Comparison of ENCODE assay signal across 13 cellular contexts in genomic region chr16:85637061-85637807, GRCh38. TPM values are rescaled to one million over a fixed set of nuclear protein-coding genes. Genes with fewer than 3 reads are reported as not detected.
DNase-seq lines count a peak whose midpoint lies in the region; ATAC-seq and TF ChIP-seq lines count a peak whose summit lies in the region.
"Had no signal": no experiment of that assay in that cellular context is flagged by ENCODE, and none has a peak within 500 bp of the region (broad histone marks: within the 10 kb centered on the region; RNA-seq: fewer than 3 reads in every experiment).

No MANE protein-coding gene starts in this region.

- no peaks in the 10 kb centered on the region for H3K9me3 Mint-ChIP-seq in Calu3 (ENCODE audit: low read depth, unreplicated experiment)
- H3K9me3 Mint-ChIP-seq: T-cell had no signal

- TF ChIP-seq POLR2A in adrenal gland (IDR thresholded peaks at IDR 0.05), result no peak

- peak overlapping the region; percentile 70 for H3K4me2 ChIP-seq in BLaER1
- peak overlapping the region in 9 of 11 experiments; percentile 21 to 69 (median 59); a peak in 17 of 22 replicates for H3K4me2 ChIP-seq in BLaER1 treated with 17β-estradiol and CSF1 and Interleukin-3, amounts not matched to agents 10 nM and 100 nM
- H3K4me2 ChIP-seq in neuronal stem cell (ENCODE audit: insufficient read depth, low read length, poor library complexity, severe bottlenecking), result no peak overlapping the region
- H3K4me2 ChIP-seq: KMS-11 had no signal

- no peaks in the 10 kb centered on the region for H3K4me1 Mint-ChIP-seq in Calu3 (ENCODE audit: low read depth, unreplicated experiment)

- peaks cover 18% of the 10 kb centered on the region for H3K79me1 ChIP-seq in neuronal stem cell (ENCODE audit: low read depth, low read length)

- H4K8ac ChIP-seq in neuronal stem cell (ENCODE audit: low read depth, low read length), result peak overlapping the region; percentile 43

- no peak for ATAC-seq in GM21723 (IDR thresholded peaks at IDR 0.05; ENCODE audit: unreplicated experiment)
- ATAC-seq: GM12878, T-cell had no signal

- no peak overlapping the region for H3K4me3 Mint-ChIP-seq in Calu3 (ENCODE audit: low read depth, unreplicated experiment)
- H3K4me3 Mint-ChIP-seq: T-cell had no signal

- no peak overlapping the region for H3K4ac ChIP-seq in neuronal stem cell (ENCODE audit: low read length)

- H3K36me3 ChIP-seq in BLaER1 (peaks cover 92% of the 10 kb centered on the region), adrenal gland (replicated peaks in 1 of 2) (no peaks in the 10 kb centered on the region), neuronal stem cell (replicated peaks in 1 of 2; ENCODE audit: control insufficient read depth in 2 of 2, insufficient read depth in 2 of 2, low read length in 2 of 2) (peaks cover 0 to 60% of the 10 kb centered on the region in 2 donors)
- H3K36me3 ChIP-seq in BLaER1 treated with 17β-estradiol and CSF1 and Interleukin-3, amounts not matched to agents 10 nM and 100 nM, result peaks cover 0 to 83% (median 63%) of the 10 kb centered on the region in 11 experiments; a peak in 18 of 22 replicates
- H3K36me3 ChIP-seq: MG63 had no signal

- peak overlapping the region; percentile 43; the same call in 1 of the 2 replicates for H3K27ac ChIP-seq in BLaER1
- H3K27ac ChIP-seq in BLaER1 treated with 17β-estradiol and CSF1 and Interleukin-3, amounts not matched to agents 10 nM and 100 nM, result peak overlapping the region in 2 of 11 experiments; percentile 16 to 17; a peak in 2 of 22 replicates
- peak overlapping the region in 4 of 5 donors; percentile 24 to 93 (median 65) for H3K27ac ChIP-seq in adrenal gland
- H3K27ac ChIP-seq in neuronal stem cell (replicated peaks; ENCODE audit: low read length), result no peak overlapping the region
- H3K27ac ChIP-seq: HL-60, KMS-11 had no signal

- intact Hi-C loops in adrenal gland (cut with DNase I) (no loop called here), Calu3 (cut with micrococcal nuclease; ENCODE audit: unreplicated experiment) (no loop called here)

- H4K20me1 ChIP-seq in BLaER1, result peaks cover 100% of the 10 kb centered on the region
- H4K20me1 ChIP-seq in BLaER1 treated with 17β-estradiol and CSF1 and Interleukin-3, amounts not matched to agents 10 nM and 100 nM, result peaks cover 98 to 100% (median 99%) of the 10 kb centered on the region in 11 experiments

- peak overlapping the region; percentile 94 for H2AK5ac ChIP-seq in neuronal stem cell (ENCODE audit: low read depth, low read length)

- DNase-seq in adrenal gland, result no peak
- DNase-seq in neuronal stem cell (ENCODE audit: low spot score), result no peak
- no peak for DNase-seq in Calu3
- no peak for DNase-seq in Kasumi-1 (lab: John Stamatoyannopoulos, UW)
- DNase-seq: MG63, NCI-H1105 treated with DMSO at 0.1 percent for 48 hours, T-cell had no signal

- TF ChIP-seq CTCF in adrenal gland (IDR thresholded peaks at IDR 0.05), result no peak
- no peak for TF ChIP-seq CTCF in Calu3 (IDR thresholded peaks at IDR 0.05; ENCODE audit: unreplicated experiment)

- no TSS peak for BruUV-seq in Calu3 (replicated peaks; lab: Mats Ljungman, UMichigan)

- H3K27me3 Mint-ChIP-seq in Calu3 (ENCODE audit: unreplicated experiment), result no peaks in the 10 kb centered on the region
- H3K27me3 Mint-ChIP-seq: T-cell had no signal

- H3K9ac ChIP-seq in BLaER1 (peak overlapping the region; percentile 38), neuronal stem cell (ENCODE audit: low read depth, low read length, poor library complexity) (peak overlapping the region; percentile 70)
- peak overlapping the region in 5 of 11 experiments; percentile 17 to 39 (median 29); a peak in 4 of 22 replicates for H3K9ac ChIP-seq in BLaER1 treated with 17β-estradiol and CSF1 and Interleukin-3, amounts not matched to agents 10 nM and 100 nM
- H3K9ac ChIP-seq: KMS-11 had no signal

- no peaks in the 10 kb centered on the region for H3K27me3 ChIP-seq in BLaER1
- H3K27me3 ChIP-seq in BLaER1 treated with 17β-estradiol and CSF1 and Interleukin-3, amounts not matched to agents 10 nM and 100 nM, result no peaks in the 10 kb centered on the region
- H3K27me3 ChIP-seq in adrenal gland, result no peaks in the 10 kb centered on the region
- H3K27me3 ChIP-seq in neuronal stem cell (ENCODE audit: control insufficient read depth in 3 of 3, insufficient read depth in 3 of 3, low read depth in 1 of 3, low read length in 3 of 3), result no peaks in the 10 kb centered on the region
- H3K27me3 ChIP-seq: MG63 had no signal

- H2BK15ac ChIP-seq in neuronal stem cell (ENCODE audit: low read length), result peak overlapping the region; percentile 30

- peak overlapping the region; percentile 56 for H3K14ac ChIP-seq in neuronal stem cell (ENCODE audit: low read length)

- WGBS in adrenal gland, 4 donors, result 92 to 95% (median 93%) methylated on average over 24 to 36 of the region's 36 CpGs
- WGBS in neuronal stem cell (ENCODE audit: extremely low coverage in 2 of 2, insufficient read length in 2 of 2, insufficient replicate concordance in 1 of 2), 2 donors, result no CpG with 5 or more reads among the region's 36 CpGs

- H3K4me1 ChIP-seq in BLaER1 (peaks cover 95% of the 10 kb centered on the region), adrenal gland (replicated peaks in 1 of 2) (peaks cover 45 to 69% of the 10 kb centered on the region in 2 donors), neuronal stem cell (ENCODE audit: control insufficient read depth in 2 of 2, insufficient read depth in 1 of 2, low read depth in 1 of 2, low read length in 2 of 2) (peaks cover 19 to 22% of the 10 kb centered on the region in 2 donors)
- H3K4me1 ChIP-seq in BLaER1 treated with 17β-estradiol and CSF1 and Interleukin-3, amounts not matched to agents 10 nM and 100 nM, result peaks cover 15 to 85% (median 62%) of the 10 kb centered on the region in 10 experiments

- no peak overlapping the region for H4K91ac ChIP-seq in neuronal stem cell (ENCODE audit: low read depth, low read length, poor library complexity)

- no peaks in the 10 kb centered on the region for H3K9me3 ChIP-seq in BLaER1
- no peaks in the 10 kb centered on the region for H3K9me3 ChIP-seq in BLaER1 treated with 17β-estradiol and CSF1 and Interleukin-3, amounts not matched to agents 10 nM and 100 nM (replicated peaks in 1 of 11)
- H3K9me3 ChIP-seq in adrenal gland (replicated peaks in 1 of 3), result no peaks in the 10 kb centered on the region
- H3K9me3 ChIP-seq in neuronal stem cell (replicated peaks in 1 of 2; ENCODE audit: control insufficient read depth in 2 of 2, insufficient read depth in 1 of 2, low read depth in 1 of 2, low read length in 2 of 2), result no peaks in the 10 kb centered on the region
- H3K9me3 ChIP-seq: MG63 had no signal

- H2BK5ac ChIP-seq in neuronal stem cell (ENCODE audit: low read length), result peak overlapping the region; percentile 66

- H2AFZ ChIP-seq in neuronal stem cell (ENCODE audit: low read length), result no peak overlapping the region

- peak overlapping the region; percentile 90 for H2BK12ac ChIP-seq in neuronal stem cell (ENCODE audit: low read length)

- CTCF ChIA-PET in Calu3 (lab: Charles Lee), result interaction anchor here (0.7 kb wide), 1 partner anchor 139 kb away, joined by 4 read pairs; no protein-coding TSS in a partner anchor

- H3K23ac ChIP-seq in neuronal stem cell (ENCODE audit: low read depth, low read length, poor library complexity), result peak overlapping the region; percentile 89

- peak overlapping the region; percentile 80 for H3K18ac ChIP-seq in neuronal stem cell (ENCODE audit: low read length)

- H3K36me3 Mint-ChIP-seq in Calu3 (ENCODE audit: insufficient read depth, unreplicated experiment), result peaks cover 7% of the 10 kb centered on the region
- H3K36me3 Mint-ChIP-seq: T-cell had no signal

- H2BK120ac ChIP-seq in neuronal stem cell (ENCODE audit: low read depth, low read length), result no peak overlapping the region

- H3K27ac Mint-ChIP-seq in Calu3 (ENCODE audit: unreplicated experiment), result no peak overlapping the region
- H3K27ac Mint-ChIP-seq: T-cell had no signal

- H3K4me3 ChIP-seq in BLaER1, result no peak overlapping the region
- no peak overlapping the region for H3K4me3 ChIP-seq in BLaER1 treated with 17β-estradiol and CSF1 and Interleukin-3, amounts not matched to agents 10 nM and 100 nM
- H3K4me3 ChIP-seq in adrenal gland, result no peak overlapping the region
- no peak overlapping the region for H3K4me3 ChIP-seq in neuronal stem cell (ENCODE audit: low read length in 2 of 2)
- H3K4me3 ChIP-seq: GM12878, MG63 had no signal

RNA-seq across cellular contexts. Expression of gene GSE1, which starts 24.1 kb away (rescaled TPM):
- total RNA-seq in adrenal gland (10 to 100 TPM; 57.1 to 99.9 (median 68.2) TPM), Calu3 (2022) (45.3 and 46.2 TPM in 2 replicates)
- 10 to 100 TPM; 24.4 to 75.9 (median 25.8) TPM for polyA plus RNA-seq in adrenal gland
- 5.7 TPM for polyA plus RNA-seq in neuronal stem cell (2013, experiment 1 of 2)
- polyA plus RNA-seq in neuronal stem cell (2013, experiment 2 of 2), result 6.2 TPM

RNA-seq across cellular contexts. Expression of gene GINS2, which starts 51.5 kb away (rescaled TPM):
- total RNA-seq in adrenal gland (1 to 10 TPM in 6 of 8 donors, under 1 TPM in 2; 0.06 to 2.6 (median 1.7) TPM), Calu3 (2022) (19.7 and 25.2 TPM in 2 replicates)
- polyA plus RNA-seq in adrenal gland, result 1 to 10 TPM in 1 of 3 donors, under 1 TPM in 2; 0.72 to 1.2 (median 0.88) TPM
- 32.2 TPM for polyA plus RNA-seq in neuronal stem cell (2013, experiment 1 of 2)
- polyA plus RNA-seq in neuronal stem cell (2013, experiment 2 of 2), result 33.2 TPM
